Comparison of ENCODE assay signal across 23 cellular contexts in genomic region chr6:72835749-72836148, GRCh38.
DNase-seq lines count a peak whose midpoint lies in the region; ATAC-seq, FAIRE-seq and TF ChIP-seq lines count a peak whose summit lies in the region.
"Had no signal": no experiment of that assay in that cellular context is flagged by ENCODE, and none has a peak within 500 bp of the region (broad histone marks: within the 10 kb centered on the region; RNA-seq: fewer than 3 reads in every experiment).

No MANE protein-coding gene starts in this region.

- POLR2A ChIA-PET in GM12878 (lab: Charles Lee): no interaction called here

- H3K27ac ChIP-seq in GM12878 (ENCODE audit: control insufficient read depth, insufficient read depth): no peak overlapping the region
- H3K27ac ChIP-seq: A549; BLaER1 treated with 17β-estradiol and CSF1 and Interleukin-3, amounts not matched to agents 10 nM and 100 nM; GM23248 had no signal

- H3K9ac ChIP-seq in GM12878 (ENCODE audit: control insufficient read depth, insufficient read depth, low read length): no peak overlapping the region
- H3K9ac ChIP-seq: BLaER1 treated with 17β-estradiol and CSF1 and Interleukin-3, amounts not matched to agents 10 nM and 100 nM; GM23248 had no signal

- no peak for TF ChIP-seq POLR2A in GM12878 (IDR thresholded peaks at IDR 0.05; ENCODE audit: low read depth, low read length)

- no peak overlapping the region for H3K4me2 ChIP-seq in GM12878 (ENCODE audit: control insufficient read depth, insufficient read depth)
- H3K4me2 ChIP-seq: A549; BLaER1 treated with 17β-estradiol and CSF1 and Interleukin-3, amounts not matched to agents 10 nM and 100 nM had no signal

- FAIRE-seq in GM12878 (lab: Jason Lieb, UNC): no peak
- FAIRE-seq: A549, GM12892, H1 had no signal

- DNase-seq in GM12878 (ENCODE audit: low read depth, low spot score) (peak; percentile 5), GDM1 (lab: John Stamatoyannopoulos, UW) (no peak)
- DNase-seq: 8988T; ACHN; AML-193; BE2C; CD4-positive, alpha-beta T cell; CD8-positive, alpha-beta memory T cell; DMS 273 treated with DMSO at 0.1 percent for 48 hours; DMS79; EL; GF-D8; GM23248; H7; HCEC 1CT had no signal

- TF ChIP-seq EP300 in GM12878 (IDR thresholded peaks at IDR 0.05; ENCODE audit: borderline replicate concordance in 1 of 2, control insufficient read depth in 1 of 2, low read depth in 2 of 2, low read length in 2 of 2): peak in 1 of 2 experiments; percentile 50; a peak in 2 of 4 replicates

- SMC1A ChIA-PET in GM12878 (lab: Charles Lee; ENCODE audit: uncharacterized antibody, unreplicated experiment): interaction anchor here (1.1 to 1.8 kb wide), 6 partner anchors 9 to 219 kb away, joined by 3 to 8 read pairs (median 4); no protein-coding TSS in a partner anchor

- TF ChIP-seq RAD21 in GM12878 (IDR thresholded peaks at IDR 0.05; ENCODE audit: insufficient read depth, low read depth, low read length): no peak

- H3K79me2 ChIP-seq in GM12878 (ENCODE audit: control insufficient read depth, insufficient read depth, low read length): no peaks in the 10 kb centered on the region

- ATAC-seq in GM18511 (IDR thresholded peaks at IDR 0.05; ENCODE audit: unreplicated experiment) (peak; percentile 46), HG02610 (IDR thresholded peaks at IDR 0.05; ENCODE audit: unreplicated experiment) (peak; percentile 64), GM12878 (peak; percentile 72), HG02588 (IDR thresholded peaks at IDR 0.05; ENCODE audit: unreplicated experiment) (no peak), esophagus mucosa (no peak)
- ATAC-seq: A549 had no signal

- RAD21 ChIA-PET in GM12878 (lab: Charles Lee; ENCODE audit: unreplicated experiment): interaction anchor here (0.8 to 1.6 kb wide), 4 partner anchors 100 to 219 kb away, joined by 3 to 5 read pairs (median 3); no protein-coding TSS in a partner anchor

- no peak for TF ChIP-seq CTCF in GM12878 (IDR thresholded peaks at IDR 0.05 in 2 of 3, conservative IDR thresholded peaks at IDR 0.05 in 1 of 3; ENCODE audit: control insufficient read depth in 2 of 3, extremely low read depth in 1 of 3, insufficient read depth in 1 of 3, low read depth in 3 of 3, low read length in 3 of 3)

- H3K36me3 ChIP-seq in GM12878 (ENCODE audit: control insufficient read depth in 2 of 2, insufficient read depth in 2 of 2, low read length in 1 of 2): no peaks in the 10 kb centered on the region
- H3K36me3 ChIP-seq: BE2C had no signal

- no peaks in the 10 kb centered on the region for H3K4me1 ChIP-seq in GM12878 (ENCODE audit: control insufficient read depth, insufficient read depth, low read length)
- H3K4me1 ChIP-seq: A549; BE2C; BLaER1 treated with 17β-estradiol and CSF1 and Interleukin-3, amounts not matched to agents 10 nM and 100 nM had no signal

- H2AFZ ChIP-seq in GM12878 (ENCODE audit: control insufficient read depth, low read depth, low read length): no peak overlapping the region
- H2AFZ ChIP-seq: GM23248 had no signal

- in situ Hi-C loops in GM12878 (cut with MboI): no loop called here

- CTCF ChIA-PET in GM12878 (lab: Yijun Ruan, JAX): interaction anchor here (1.2 to 2.2 kb wide), 2 partner anchors 9 to 219 kb away, joined by 3 to 8 read pairs; no protein-coding TSS in a partner anchor

- no peaks in the 10 kb centered on the region for H4K20me1 ChIP-seq in GM12878 (ENCODE audit: control insufficient read depth, insufficient read depth)

- BruUV-seq in GM12878 (replicated peaks; lab: Mats Ljungman, UMichigan): no TSS peak

- 100% methylated on average over 1 of the region's 1 CpG for WGBS in GM12878 (ENCODE audit: insufficient coverage, insufficient replicate concordance, low lambda C conversion rate, missing lambda C conversion rate)

- H3K27me3 ChIP-seq in GM12878 (replicated peaks in 1 of 2; ENCODE audit: control insufficient read depth in 2 of 2, insufficient read depth in 2 of 2, low read length in 1 of 2): no peaks in the 10 kb centered on the region
- H3K27me3 ChIP-seq: BE2C; BLaER1 treated with 17β-estradiol and CSF1 and Interleukin-3, amounts not matched to agents 10 nM and 100 nM had no signal

- intact Hi-C loops in GM12878 (cut with micrococcal nuclease; ENCODE audit: unreplicated experiment): no loop called here

- no peaks in the 10 kb centered on the region for H3K9me3 ChIP-seq in GM12878 (replicated peaks; ENCODE audit: control insufficient read depth, insufficient read depth, low read length)
- H3K9me3 ChIP-seq: A549, BE2C had no signal

- H3K4me3 ChIP-seq in GM12878: no peak overlapping the region
- H3K4me3 ChIP-seq: A549; BLaER1 treated with 17β-estradiol and CSF1 and Interleukin-3, amounts not matched to agents 10 nM and 100 nM; GM23248 had no signal

TF ChIP-seq in GM12878, 131 proteins besides CTCF, POLR2A, EP300 and RAD21:
- TF ChIP-seq, protein P1, sequence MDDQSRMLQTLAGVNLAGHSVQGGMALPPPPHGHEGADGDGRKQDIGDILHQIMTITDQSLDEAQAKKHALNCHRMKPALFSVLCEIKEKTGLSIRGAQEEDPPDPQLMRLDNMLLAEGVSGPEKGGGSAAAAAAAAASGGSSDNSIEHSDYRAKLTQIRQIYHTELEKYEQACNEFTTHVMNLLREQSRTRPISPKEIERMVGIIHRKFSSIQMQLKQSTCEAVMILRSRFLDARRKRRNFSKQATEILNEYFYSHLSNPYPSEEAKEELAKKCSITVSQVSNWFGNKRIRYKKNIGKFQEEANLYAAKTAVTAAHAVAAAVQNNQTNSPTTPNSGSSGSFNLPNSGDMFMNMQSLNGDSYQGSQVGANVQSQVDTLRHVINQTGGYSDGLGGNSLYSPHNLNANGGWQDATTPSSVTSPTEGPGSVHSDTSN (IDR thresholded peaks at IDR 0.05; ENCODE audit: insufficient replicate concordance, low read depth, low read length): no peak
- TF ChIP-seq TARDBP (IDR thresholded peaks at IDR 0.05; ENCODE audit: borderline replicate concordance) (no peak), NFYA (IDR thresholded peaks at IDR 0.05; ENCODE audit: borderline replicate concordance, low read depth, low read length) (no peak), IKZF2 (IDR thresholded peaks at IDR 0.05) (no peak; a peak in 2 of 4 replicates), PKNOX1 (IDR thresholded peaks at IDR 0.05) (no peak), MTA2 (IDR thresholded peaks at IDR 0.05; ENCODE audit: low read depth) (peak; percentile 62; the same call in 1 of the 2 replicates), EED (IDR thresholded peaks at IDR 0.05; ENCODE audit: low read depth) (no peak)

Comparison
In these comparisons a context has a peak if more than half of its experiments do, and no peak if none do; other contexts are left out.
1. ATAC-seq: peak in GM18511 (single experiment), HG02610 (single experiment) and GM12878 (single experiment); none in HG02588 (single experiment) and esophagus mucosa (single experiment).